1 cellular context compared by ENCODE assay signal in the genomic region with DNA sequence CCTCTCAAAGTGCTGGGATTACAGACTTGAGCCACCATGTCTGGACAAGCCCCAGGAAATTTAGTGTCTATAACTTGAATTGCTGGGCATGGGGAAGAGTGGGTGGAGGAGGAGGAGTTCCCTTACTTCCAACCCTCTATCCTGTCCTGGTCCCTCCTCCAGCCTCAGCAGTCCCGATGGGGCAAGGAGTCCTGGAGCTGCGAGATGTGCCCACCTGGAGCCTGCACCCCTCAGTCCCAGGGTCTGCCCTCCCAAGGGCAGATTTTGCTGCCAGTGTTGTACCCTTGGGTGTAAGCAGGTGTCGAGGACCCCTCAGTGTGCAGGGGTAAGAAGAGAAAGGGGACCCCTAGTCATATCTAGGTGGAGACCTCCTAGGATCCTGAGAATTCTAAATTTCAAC.
TF ChIP-seq lines count a peak whose summit lies in the region.

No MANE protein-coding gene starts in this region.

TF ChIP-seq in GM12878, 131 proteins besides CTCF, POLR2A, EP300 and RAD21:
- TF ChIP-seq CREM (IDR thresholded peaks at IDR 0.05; ENCODE audit: low read depth) (no peak), PAX5 (IDR thresholded peaks at IDR 0.05; ENCODE audit: borderline replicate concordance, low read depth, low read length) (no peak), HDAC2 (IDR thresholded peaks at IDR 0.05) (no peak), NKRF (conservative IDR thresholded peaks at IDR 0.05) (no peak), NR2F1 (conservative IDR thresholded peaks at IDR 0.05) (no peak), IRF5 (IDR thresholded peaks at IDR 0.05; ENCODE audit: borderline replicate concordance) (no peak), NR2C2 (IDR thresholded peaks at IDR 0.05; ENCODE audit: borderline replicate concordance, control insufficient read depth, insufficient read length, low read depth) (no peak), IKZF2 (IDR thresholded peaks at IDR 0.05) (no peak), CEBPB (IDR thresholded peaks at IDR 0.05; ENCODE audit: borderline replicate concordance in 1 of 2, low read depth in 2 of 2, low read length in 2 of 2) (no peak), ZNF687 (IDR thresholded peaks at IDR 0.05) (no peak), TCF12 (IDR thresholded peaks at IDR 0.05; ENCODE audit: low read depth, low read length) (no peak), JUNB (IDR thresholded peaks at IDR 0.05) (no peak), MEF2A (IDR thresholded peaks at IDR 0.05; ENCODE audit: insufficient read depth, low read depth, low read length) (no peak), IKZF1 (conservative IDR thresholded peaks at IDR 0.05) (no peak), RBBP5 (conservative IDR thresholded peaks at IDR 0.05) (no peak)
- TF ChIP-seq, protein P1, sequence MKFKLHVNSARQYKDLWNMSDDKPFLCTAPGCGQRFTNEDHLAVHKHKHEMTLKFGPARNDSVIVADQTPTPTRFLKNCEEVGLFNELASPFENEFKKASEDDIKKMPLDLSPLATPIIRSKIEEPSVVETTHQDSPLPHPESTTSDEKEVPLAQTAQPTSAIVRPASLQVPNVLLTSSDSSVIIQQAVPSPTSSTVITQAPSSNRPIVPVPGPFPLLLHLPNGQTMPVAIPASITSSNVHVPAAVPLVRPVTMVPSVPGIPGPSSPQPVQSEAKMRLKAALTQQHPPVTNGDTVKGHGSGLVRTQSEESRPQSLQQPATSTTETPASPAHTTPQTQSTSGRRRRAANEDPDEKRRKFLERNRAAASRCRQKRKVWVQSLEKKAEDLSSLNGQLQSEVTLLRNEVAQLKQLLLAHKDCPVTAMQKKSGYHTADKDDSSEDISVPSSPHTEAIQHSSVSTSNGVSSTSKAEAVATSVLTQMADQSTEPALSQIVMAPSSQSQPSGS (IDR thresholded peaks at IDR 0.05; ENCODE audit: low read length) = no peak
- TF ChIP-seq, protein P2, sequence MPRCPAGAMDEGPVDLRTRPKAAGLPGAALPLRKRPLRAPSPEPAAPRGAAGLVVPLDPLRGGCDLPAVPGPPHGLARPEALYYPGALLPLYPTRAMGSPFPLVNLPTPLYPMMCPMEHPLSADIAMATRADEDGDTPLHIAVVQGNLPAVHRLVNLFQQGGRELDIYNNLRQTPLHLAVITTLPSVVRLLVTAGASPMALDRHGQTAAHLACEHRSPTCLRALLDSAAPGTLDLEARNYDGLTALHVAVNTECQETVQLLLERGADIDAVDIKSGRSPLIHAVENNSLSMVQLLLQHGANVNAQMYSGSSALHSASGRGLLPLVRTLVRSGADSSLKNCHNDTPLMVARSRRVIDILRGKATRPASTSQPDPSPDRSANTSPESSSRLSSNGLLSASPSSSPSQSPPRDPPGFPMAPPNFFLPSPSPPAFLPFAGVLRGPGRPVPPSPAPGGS (IDR thresholded peaks at IDR 0.05; ENCODE audit: borderline replicate concordance, insufficient read depth, low read depth, low read length, poor library complexity, severe bottlenecking) = no peak
